1 cellular context compared by ENCODE assay signal in genomic region chr9:83629433-83630104, GRCh38.
A peak's percentile ranks its signal among the peaks of the same experiment; 100 is the strongest.
TF ChIP-seq lines count a peak whose summit lies in the region.

No MANE protein-coding gene starts in this region.

TF ChIP-seq in HepG2, 621 proteins besides CTCF, POLR2A, EP300 and RAD21 (continued from another document and continues in another):
- TF ChIP-seq KLF11 (CRISPR knock-in tag; IDR thresholded peaks at IDR 0.05), result no peak
- no peak for TF ChIP-seq ZNF10 (CRISPR knock-in tag; IDR thresholded peaks at IDR 0.05; ENCODE audit: borderline replicate concordance, low read depth)
- TF ChIP-seq NR0B2 (CRISPR knock-in tag; IDR thresholded peaks at IDR 0.05), result no peak
- peak; percentile 92 for TF ChIP-seq ZNF264 (CRISPR knock-in tag; IDR thresholded peaks at IDR 0.05)
- no peak for TF ChIP-seq CAMTA2 (CRISPR knock-in tag; IDR thresholded peaks at IDR 0.05; ENCODE audit: borderline replicate concordance)
- TF ChIP-seq ZSCAN20 (CRISPR knock-in tag; IDR thresholded peaks at IDR 0.05; ENCODE audit: borderline replicate concordance), result no peak
- TF ChIP-seq ZNF713 (CRISPR knock-in tag; IDR thresholded peaks at IDR 0.05), result no peak
- no peak for TF ChIP-seq ZNF20 (CRISPR knock-in tag; IDR thresholded peaks at IDR 0.05)
- no peak for TF ChIP-seq ZNF282 (IDR thresholded peaks at IDR 0.05; ENCODE audit: partially characterized antibody)
- no peak for TF ChIP-seq ZNF749 (CRISPR knock-in tag; IDR thresholded peaks at IDR 0.05; ENCODE audit: borderline replicate concordance)
- TF ChIP-seq ZNF343 (CRISPR knock-in tag; IDR thresholded peaks at IDR 0.05), result peak; percentile 75; the same call in 1 of the 2 replicates
- no peak for TF ChIP-seq ZNF563 (CRISPR knock-in tag; IDR thresholded peaks at IDR 0.05)
- TF ChIP-seq ZNF17 (CRISPR knock-in tag; IDR thresholded peaks at IDR 0.05), result no peak
- TF ChIP-seq ZNF550 (CRISPR knock-in tag; IDR thresholded peaks at IDR 0.05; ENCODE audit: borderline replicate concordance), result no peak
- TF ChIP-seq CHCHD3 (CRISPR knock-in tag; IDR thresholded peaks at IDR 0.05), result no peak
- no peak for TF ChIP-seq ZNF781 (CRISPR knock-in tag; IDR thresholded peaks at IDR 0.05; ENCODE audit: borderline replicate concordance, not compliant biosample characterization)
- TF ChIP-seq CREB1 (IDR thresholded peaks at IDR 0.05), result no peak
- TF ChIP-seq CREB1 (CRISPR knock-in tag; IDR thresholded peaks at IDR 0.05), result peak; percentile 53; the same call in 1 of the 2 replicates
- no peak for TF ChIP-seq FOSL1 (CRISPR knock-in tag; IDR thresholded peaks at IDR 0.05; ENCODE audit: borderline replicate concordance)
- no peak for TF ChIP-seq HIVEP1 (CRISPR knock-in tag; IDR thresholded peaks at IDR 0.05)
- TF ChIP-seq ZBTB1 (CRISPR knock-in tag; IDR thresholded peaks at IDR 0.05; ENCODE audit: borderline replicate concordance), result no peak
- no peak for TF ChIP-seq SMAD9 (CRISPR knock-in tag; IDR thresholded peaks at IDR 0.05)
- peak; percentile 95 for TF ChIP-seq RXRB (CRISPR knock-in tag; IDR thresholded peaks at IDR 0.05; ENCODE audit: borderline replicate concordance)
- no peak for TF ChIP-seq ZSCAN30 (CRISPR knock-in tag; IDR thresholded peaks at IDR 0.05)
- no peak for TF ChIP-seq NONO (IDR thresholded peaks at IDR 0.05)
- peak; percentile 58 for TF ChIP-seq NONO (CRISPR knock-in tag; conservative IDR thresholded peaks at IDR 0.05)
- no peak for TF ChIP-seq XRCC5 (optimal IDR thresholded peaks at IDR 0.05; ENCODE audit: low read length)
- no peak for TF ChIP-seq ZFP36 (IDR thresholded peaks at IDR 0.05; ENCODE audit: borderline replicate concordance, low read depth, low read length, partially characterized antibody)
- no peak for TF ChIP-seq ZBTB42 (CRISPR knock-in tag; IDR thresholded peaks at IDR 0.05)
- TF ChIP-seq ZNF616 (CRISPR knock-in tag; IDR thresholded peaks at IDR 0.05; ENCODE audit: low read depth), result no peak
- TF ChIP-seq HOMEZ (CRISPR knock-in tag; IDR thresholded peaks at IDR 0.05; ENCODE audit: low read depth), result peak; percentile 97
- TF ChIP-seq LCORL (IDR thresholded peaks at IDR 0.05), result 0 out of 2 replicates have a peak, but pooled peaks have one; percentile 16
- TF ChIP-seq LCORL (CRISPR knock-in tag; IDR thresholded peaks at IDR 0.05), result peak; percentile 89
- no peak for TF ChIP-seq ZZZ3 (CRISPR knock-in tag; IDR thresholded peaks at IDR 0.05; ENCODE audit: borderline replicate concordance)
- TF ChIP-seq CSRNP1 (CRISPR knock-in tag; IDR thresholded peaks at IDR 0.05), result no peak; the same call in 1 of the 2 replicates
- no peak for TF ChIP-seq ZNF468 (CRISPR knock-in tag; IDR thresholded peaks at IDR 0.05)
- peak; percentile 59; the same call in 1 of the 2 replicates for TF ChIP-seq SPEN (CRISPR knock-in tag; IDR thresholded peaks at IDR 0.05; ENCODE audit: low read depth)
- no peak for TF ChIP-seq PTBP1 (IDR thresholded peaks at IDR 0.05; ENCODE audit: low read depth, low read length, poor library complexity, severe bottlenecking)
- TF ChIP-seq RORA (CRISPR knock-in tag; IDR thresholded peaks at IDR 0.05), result no peak
- TF ChIP-seq HOXA9 (CRISPR knock-in tag; IDR thresholded peaks at IDR 0.05; ENCODE audit: borderline replicate concordance), result no peak
- 0 out of 2 replicates have a peak, but pooled peaks have one; percentile 39 for TF ChIP-seq ERF (CRISPR knock-in tag; IDR thresholded peaks at IDR 0.05)
- TF ChIP-seq SKI (IDR thresholded peaks at IDR 0.05; ENCODE audit: partially characterized antibody), result peak; percentile 65
- no peak for TF ChIP-seq ZNF558 (CRISPR knock-in tag; IDR thresholded peaks at IDR 0.05; ENCODE audit: borderline replicate concordance)
- TF ChIP-seq KDM2A (CRISPR knock-in tag; IDR thresholded peaks at IDR 0.05; ENCODE audit: borderline replicate concordance, low read depth), result 0 out of 2 replicates have a peak, but pooled peaks have one; percentile 32
- no peak for TF ChIP-seq ZNF121 (CRISPR knock-in tag; IDR thresholded peaks at IDR 0.05)
- TF ChIP-seq ZNF431 (CRISPR knock-in tag; IDR thresholded peaks at IDR 0.05; ENCODE audit: borderline replicate concordance, low read depth), result no peak; the same call in none of the 2 replicates
- TF ChIP-seq ATF3 (CRISPR knock-in tag; IDR thresholded peaks at IDR 0.05), result no peak
- TF ChIP-seq ZNF83 (CRISPR knock-in tag; IDR thresholded peaks at IDR 0.05; ENCODE audit: borderline replicate concordance), result no peak
- TF ChIP-seq SOX6 (IDR thresholded peaks at IDR 0.05), result no peak
- TF ChIP-seq SOX6 (CRISPR knock-in tag; IDR thresholded peaks at IDR 0.05), result peak; percentile 88
- no peak for TF ChIP-seq NFAT5 (CRISPR knock-in tag; IDR thresholded peaks at IDR 0.05)
- peak; percentile 98 for TF ChIP-seq ZMYM2 (CRISPR knock-in tag; IDR thresholded peaks at IDR 0.05)
- TF ChIP-seq KMT2B (CRISPR knock-in tag; IDR thresholded peaks at IDR 0.05), result no peak
- TF ChIP-seq MIXL1 (CRISPR knock-in tag; IDR thresholded peaks at IDR 0.05), result peak; percentile 36; the same call in 1 of the 2 replicates
- TF ChIP-seq DDIT3 (CRISPR knock-in tag; IDR thresholded peaks at IDR 0.05), result no peak
- no peak for TF ChIP-seq ZNF224 (CRISPR knock-in tag; IDR thresholded peaks at IDR 0.05)
- TF ChIP-seq NR2F1 (CRISPR knock-in tag; IDR thresholded peaks at IDR 0.05), result peak; percentile 93 to 96
- TF ChIP-seq CEBPB (IDR thresholded peaks at IDR 0.05; ENCODE audit: borderline replicate concordance, low read depth, low read length), result no peak
- no peak for TF ChIP-seq ZNF256 (CRISPR knock-in tag; conservative IDR thresholded peaks at IDR 0.05)
- no peak for TF ChIP-seq EEA1 (CRISPR knock-in tag; IDR thresholded peaks at IDR 0.05; ENCODE audit: borderline replicate concordance)
- no peak for TF ChIP-seq SP1 (IDR thresholded peaks at IDR 0.05)
- no peak for TF ChIP-seq SP1 (CRISPR knock-in tag; IDR thresholded peaks at IDR 0.05)
- TF ChIP-seq NR3C1 (CRISPR knock-in tag; IDR thresholded peaks at IDR 0.05), result no peak
- no peak for TF ChIP-seq THYN1 (CRISPR knock-in tag; IDR thresholded peaks at IDR 0.05; ENCODE audit: borderline replicate concordance, low read depth)
- no peak for TF ChIP-seq GLI4 (CRISPR knock-in tag; IDR thresholded peaks at IDR 0.05; ENCODE audit: borderline replicate concordance)
- peak; percentile 42; the same call in 1 of the 2 replicates for TF ChIP-seq HINFP (CRISPR knock-in tag; IDR thresholded peaks at IDR 0.05; ENCODE audit: low read depth)
- no peak for TF ChIP-seq GABPA (IDR thresholded peaks at IDR 0.05; ENCODE audit: low read depth, low read length)
- 0 out of 2 replicates have a peak, but pooled peaks have one; percentile 23 for TF ChIP-seq GABPA (CRISPR knock-in tag; IDR thresholded peaks at IDR 0.05; ENCODE audit: low read depth)
- TF ChIP-seq ZNF382 (CRISPR knock-in tag; IDR thresholded peaks at IDR 0.05; ENCODE audit: borderline replicate concordance), result no peak
- peak; percentile 49; the same call in 1 of the 2 replicates for TF ChIP-seq ZNF598 (CRISPR knock-in tag; IDR thresholded peaks at IDR 0.05; ENCODE audit: borderline replicate concordance)
- TF ChIP-seq MED13 (CRISPR knock-in tag; IDR thresholded peaks at IDR 0.05), result no peak
- no peak for TF ChIP-seq TIGD3 (CRISPR knock-in tag; IDR thresholded peaks at IDR 0.05; ENCODE audit: borderline replicate concordance)
- TF ChIP-seq ATF1 (CRISPR knock-in tag; IDR thresholded peaks at IDR 0.05), result 0 out of 2 replicates have a peak, but pooled peaks have one; percentile 12
